Comparison of ENCODE assay signal across 8 cellular contexts in genomic region chr2:208373460-208374089, GRCh38. TPM values are rescaled to one million over a fixed set of nuclear protein-coding genes. Genes with fewer than 3 reads are reported as not detected.
DNase-seq lines count a peak whose midpoint lies in the region; ATAC-seq and TF ChIP-seq lines count a peak whose summit lies in the region.

No MANE protein-coding gene starts in this region.

- H3K9me3 Mint-ChIP-seq in Calu3 (ENCODE audit: low read depth, unreplicated experiment) = no peaks in the 10 kb centered on the region

- peak; percentile 64 for TF ChIP-seq RAD21 in Ishikawa (IDR thresholded peaks at IDR 0.05; ENCODE audit: low read depth)

- H3K4me3 ChIP-seq in Panc1 (ENCODE audit: low read depth in 2 of 2, low read length in 2 of 2) = no peak overlapping the region

- no peaks in the 10 kb centered on the region for H3K36me3 Mint-ChIP-seq in Calu3 (ENCODE audit: insufficient read depth, unreplicated experiment)

- CTCF ChIA-PET in Calu3 (lab: Charles Lee) (interaction anchor here (0.6 kb wide), 1 partner anchor 1607 kb away, joined by 9 read pairs; no protein-coding TSS in a partner anchor), Panc1 (lab: Charles Lee) (interaction anchor here (0.7 kb wide), 1 partner anchor 19 kb away, joined by 3 read pairs; no protein-coding TSS in a partner anchor)

- TF ChIP-seq EP300 in Ishikawa (IDR thresholded peaks at IDR 0.05; ENCODE audit: borderline replicate concordance) = no peak

- POLR2A ChIA-PET in Panc1 (lab: Charles Lee) = no interaction called here

- no peak overlapping the region for H3K27ac Mint-ChIP-seq in Calu3 (ENCODE audit: unreplicated experiment)

- no peaks in the 10 kb centered on the region for H3K4me1 Mint-ChIP-seq in Calu3 (ENCODE audit: low read depth, unreplicated experiment)

- H3K4me3 Mint-ChIP-seq in Calu3 (ENCODE audit: low read depth, unreplicated experiment) = no peak overlapping the region

- BruUV-seq in Calu3 (replicated peaks; lab: Mats Ljungman, UMichigan) = no TSS peak
- no TSS peak for BruUV-seq in Panc1 (replicated peaks; lab: Mats Ljungman, UMichigan)

- in situ Hi-C loops in Panc1 (cut with HindIII; ENCODE audit: low pct_unique_long_range_greater_than_20kb, low sequenced_read_pairs) = no loop called here

- intact Hi-C loops in Calu3 (cut with micrococcal nuclease; ENCODE audit: unreplicated experiment) (loop anchor here (5.0 to 10.0 kb wide), 2 partner anchors 199 to 271 kb away; no protein-coding TSS in a partner anchor), Panc1 (cut with micrococcal nuclease; ENCODE audit: unreplicated experiment) (no loop called here)

- H3K36me3 ChIP-seq in Panc1 (ENCODE audit: control insufficient read depth, insufficient read depth, low read length) = no peaks in the 10 kb centered on the region

- TF ChIP-seq CTCF in Calu3 (IDR thresholded peaks at IDR 0.05; ENCODE audit: unreplicated experiment) (peak; percentile 78), Panc1 (IDR thresholded peaks at IDR 0.05) (peak; percentile 93)

- H3K27me3 Mint-ChIP-seq in Calu3 (ENCODE audit: unreplicated experiment) = no peaks in the 10 kb centered on the region

- no peaks in the 10 kb centered on the region for H3K9me3 ChIP-seq in Panc1 (ENCODE audit: control insufficient read depth, insufficient read depth, low read depth, low read length)

- no peak overlapping the region for H3K27ac ChIP-seq in Panc1 (ENCODE audit: low read length)

- ATAC-seq in GM19043 (IDR thresholded peaks at IDR 0.05; ENCODE audit: low read depth, unreplicated experiment) = peak; percentile 63
- ATAC-seq in Panc1 = peak; percentile 76

- H3K27me3 ChIP-seq in Panc1 (ENCODE audit: control insufficient read depth, insufficient read depth, low read length) = no peaks in the 10 kb centered on the region; the same call in none of the 2 replicates

- peak; percentile 35 for DNase-seq in Calu3
- DNase-seq in Panc1 (ENCODE audit: low read depth, low spot score) = peak; percentile 24
- peak; percentile 16 to 54 for DNase-seq in dermis microvascular lymphatic vessel endothelial cell (ENCODE audit: low read depth in 2 of 2)
- peak; percentile 61 for DNase-seq in midbrain (lab: John Stamatoyannopoulos, UW)
- DNase-seq in cerebellar nuclear complex (lab: John Stamatoyannopoulos, UW) = no peak
- no peak for DNase-seq in mesenteric fat pad (ENCODE audit: low spot score)

- H3K4me1 ChIP-seq in Panc1 (ENCODE audit: control insufficient read depth, insufficient read depth, low read length) = no peaks in the 10 kb centered on the region

TF ChIP-seq in Ishikawa, 13 proteins besides CTCF, POLR2A, EP300 and RAD21:
- TF ChIP-seq ZBTB7A (IDR thresholded peaks at IDR 0.05; ENCODE audit: low read depth) (no peak), USF1 (IDR thresholded peaks at IDR 0.05) (no peak), REST (IDR thresholded peaks at IDR 0.05; ENCODE audit: low read depth) (no peak), EGR1 (IDR thresholded peaks at IDR 0.05) (no peak)

RNA-seq across cellular contexts. Expression of gene PTH2R, which starts 33.0 kb away (rescaled TPM):
- total RNA-seq in Calu3 (2022) = 0.71 TPM in 1 of 2 replicates, not detected in the other
- 0.10 TPM for total RNA-seq in Panc1 (2021; ENCODE audit: unreplicated experiment)
- not detected for polyA plus RNA-seq in Panc1 (2012; ENCODE audit: insufficient read length)
- total RNA-seq in dermis microvascular lymphatic vessel endothelial cell = under 0.01 TPM in 1 of 2 replicates, not detected in the other
- not detected for total RNA-seq in mesenteric fat pad

Comparison
In these comparisons a context has a peak if more than half of its experiments do, and no peak if none do; other contexts are left out.
1. DNase-seq: peak in Calu3 (single experiment), Panc1 (single experiment), dermis microvascular lymphatic vessel endothelial cell (2 of 2) and midbrain (single experiment); none in cerebellar nuclear complex (0 of 2) and mesenteric fat pad (single experiment).